ENCODE assay signal across 13 cellular contexts in the genomic region with DNA sequence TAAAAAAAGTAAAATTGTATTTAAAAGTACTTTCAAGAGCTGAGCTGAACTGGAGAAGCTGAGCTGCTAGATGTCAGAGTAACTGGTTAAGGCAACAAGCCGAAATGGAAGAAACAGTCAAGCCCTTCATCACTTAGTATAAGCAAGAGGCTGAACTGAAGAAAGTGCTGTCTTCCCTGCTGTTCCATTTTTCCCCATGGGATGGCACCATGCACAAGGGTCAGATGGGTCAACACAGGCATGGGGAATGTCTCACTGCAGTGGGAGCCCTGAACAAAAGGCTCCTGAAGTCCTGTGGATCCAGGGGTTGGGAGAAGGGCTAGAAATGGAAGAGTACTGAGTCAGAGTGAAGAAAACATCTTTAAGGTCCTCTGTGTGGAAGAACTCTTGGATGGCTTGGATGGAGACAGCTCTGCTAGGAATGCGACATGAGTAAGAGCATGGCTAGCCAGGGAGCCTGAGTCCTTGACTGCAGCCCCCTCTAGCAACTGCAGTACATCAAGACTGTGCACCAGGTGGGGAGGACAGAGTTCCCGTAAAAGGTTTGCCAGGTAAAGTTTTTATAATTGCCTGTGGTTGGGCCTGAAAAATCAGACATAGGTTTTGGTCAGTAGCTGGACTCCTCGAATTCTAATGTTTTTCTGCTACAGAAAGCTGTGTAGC.
DNase-seq lines count a peak whose midpoint lies in the region; ATAC-seq and TF ChIP-seq lines count a peak whose summit lies in the region.
"Had no signal": no experiment of that assay in that cellular context is flagged by ENCODE, and none has a peak within 500 bp of the region (broad histone marks: within the 10 kb centered on the region; RNA-seq: fewer than 3 reads in every experiment).

No MANE protein-coding gene starts in this region.

- POLR2A ChIA-PET in WTC11 (lab: Charles Lee), result no interaction called here

- peaks cover 0 to 11% (median 0%) of the 10 kb centered on the region in 11 donors for H3K9me3 ChIP-seq in heart right ventricle
- H3K9me3 ChIP-seq: BLaER1 had no signal

- H3K27ac ChIP-seq in heart right ventricle (no peak overlapping the region), caudate nucleus (ENCODE audit: low read depth, low read length) (no peak overlapping the region)
- H3K27ac ChIP-seq: BLaER1, dorsolateral prefrontal cortex had no signal

- no peaks in the 10 kb centered on the region for H3K4me1 ChIP-seq in heart right ventricle
- H3K4me1 ChIP-seq: BLaER1 had no signal

- no peak overlapping the region for H3K4me3 ChIP-seq in heart right ventricle
- H3K4me3 ChIP-seq: BLaER1, dorsolateral prefrontal cortex had no signal

- no peaks in the 10 kb centered on the region; the same call in 1 of the 2 replicates for H3K27me3 Mint-ChIP-seq in WTC11 (ENCODE audit: low read depth)

- DNase-seq in COLO829 (ENCODE audit: low spot score), result peak; percentile 48
- DNase-seq in HT1080 (ENCODE audit: low read depth), result peak; percentile 56
- DNase-seq in WTC11 (ENCODE audit: low spot score), result peak; percentile 80
- DNase-seq in iPS-NIHi7 (ENCODE audit: extremely low spot score), result peak; percentile 74
- no peak for DNase-seq in heart right ventricle
- no peak for DNase-seq in caudate nucleus (lab: John Stamatoyannopoulos, UW)
- DNase-seq: activated CD4-positive, CD25-positive, alpha-beta regulatory T cell treated with anti-CD3 and anti-CD28 coated beads, Interleukin-2, amount 50 U/mL, for 72 hours; dorsolateral prefrontal cortex; naive B cell; NCI-H2081 had no signal

- H3K4me1 Mint-ChIP-seq in WTC11, result peaks cover 11% of the 10 kb centered on the region
- H3K4me1 Mint-ChIP-seq: naive B cell had no signal

- H3K36me3 ChIP-seq in heart right ventricle, result no peaks in the 10 kb centered on the region
- H3K36me3 ChIP-seq: BLaER1 had no signal

- H3K4me3 Mint-ChIP-seq in WTC11, result no peak overlapping the region
- H3K4me3 Mint-ChIP-seq: naive B cell had no signal

- peak; percentile 99 for ATAC-seq in WTC11
- ATAC-seq in GM21526 (IDR thresholded peaks at IDR 0.05; ENCODE audit: low FRiP score, unreplicated experiment), result no peak
- ATAC-seq in heart right ventricle, result no peak
- ATAC-seq in HG03354 (IDR thresholded peaks at IDR 0.05; ENCODE audit: poor library complexity, severe bottlenecking, unreplicated experiment), result no peak

- no peak overlapping the region for H3K27ac Mint-ChIP-seq in WTC11
- H3K27ac Mint-ChIP-seq: naive B cell had no signal

- CTCF ChIA-PET in WTC11 (lab: Charles Lee), result interaction anchor here (0.8 to 1.1 kb wide), 2 partner anchors 116 to 163 kb away, joined by 4 read pairs; no protein-coding TSS in a partner anchor

- H3K36me3 Mint-ChIP-seq in WTC11, result peaks cover 15% of the 10 kb centered on the region

- no peaks in the 10 kb centered on the region for H3K27me3 ChIP-seq in heart right ventricle
- H3K27me3 ChIP-seq: BLaER1, dorsolateral prefrontal cortex had no signal

- H3K9me3 Mint-ChIP-seq in WTC11, result peaks cover 17% of the 10 kb centered on the region

- WGBS in heart right ventricle, 2 donors, result 80 to 83% methylated on average over 4 of the region's 4 CpGs

- TF ChIP-seq CTCF in WTC11 (IDR thresholded peaks at IDR 0.05), result peak; percentile 48
- no peak for TF ChIP-seq CTCF in heart right ventricle (IDR thresholded peaks at IDR 0.05)

- intact Hi-C loops in heart right ventricle (cut with DNase I), result no loop called here

TF ChIP-seq in WTC11, 78 proteins besides CTCF, POLR2A, EP300 and RAD21:
- TF ChIP-seq, protein P1, sequence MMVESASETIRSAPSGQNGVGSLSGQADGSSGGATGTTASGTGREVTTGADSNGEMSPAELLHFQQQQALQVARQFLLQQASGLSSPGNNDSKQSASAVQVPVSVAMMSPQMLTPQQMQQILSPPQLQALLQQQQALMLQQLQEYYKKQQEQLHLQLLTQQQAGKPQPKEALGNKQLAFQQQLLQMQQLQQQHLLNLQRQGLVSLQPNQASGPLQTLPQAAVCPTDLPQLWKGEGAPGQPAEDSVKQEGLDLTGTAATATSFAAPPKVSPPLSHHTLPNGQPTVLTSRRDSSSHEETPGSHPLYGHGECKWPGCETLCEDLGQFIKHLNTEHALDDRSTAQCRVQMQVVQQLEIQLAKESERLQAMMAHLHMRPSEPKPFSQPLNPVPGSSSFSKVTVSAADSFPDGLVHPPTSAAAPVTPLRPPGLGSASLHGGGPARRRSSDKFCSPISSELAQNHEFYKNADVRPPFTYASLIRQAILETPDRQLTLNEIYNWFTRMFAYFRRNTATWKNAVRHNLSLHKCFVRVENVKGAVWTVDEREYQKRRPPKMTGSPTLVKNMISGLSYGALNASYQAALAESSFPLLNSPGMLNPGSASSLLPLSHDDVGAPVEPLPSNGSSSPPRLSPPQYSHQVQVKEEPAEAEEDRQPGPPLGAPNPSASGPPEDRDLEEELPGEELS (CRISPR knock-in tag; IDR thresholded peaks at IDR 0.05), result no peak
- TF ChIP-seq, protein P2, sequence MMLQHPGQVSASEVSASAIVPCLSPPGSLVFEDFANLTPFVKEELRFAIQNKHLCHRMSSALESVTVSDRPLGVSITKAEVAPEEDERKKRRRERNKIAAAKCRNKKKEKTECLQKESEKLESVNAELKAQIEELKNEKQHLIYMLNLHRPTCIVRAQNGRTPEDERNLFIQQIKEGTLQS (CRISPR knock-in tag; conservative IDR thresholded peaks at IDR 0.05), result no peak
- no peak for TF ChIP-seq NR2C2 (CRISPR knock-in tag; IDR thresholded peaks at IDR 0.05)
- no peak for TF ChIP-seq NFATC4 (CRISPR knock-in tag; IDR thresholded peaks at IDR 0.05)
- no peak for TF ChIP-seq SP1 (CRISPR knock-in tag; conservative IDR thresholded peaks at IDR 0.05)
- TF ChIP-seq, protein P3, sequence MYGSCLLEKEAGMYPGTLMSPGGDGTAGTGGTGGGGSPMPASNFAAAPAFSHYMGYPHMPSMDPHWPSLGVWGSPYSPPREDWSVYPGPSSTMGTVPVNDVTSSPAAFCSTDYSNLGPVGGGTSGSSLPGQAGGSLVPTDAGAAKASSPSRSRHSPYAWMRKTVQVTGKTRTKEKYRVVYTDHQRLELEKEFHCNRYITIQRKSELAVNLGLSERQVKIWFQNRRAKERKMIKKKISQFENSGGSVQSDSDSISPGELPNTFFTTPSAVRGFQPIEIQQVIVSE (CRISPR knock-in tag; IDR thresholded peaks at IDR 0.05; ENCODE audit: borderline replicate concordance), result no peak
- no peak for TF ChIP-seq PRRX2 (CRISPR knock-in tag; IDR thresholded peaks at IDR 0.05)

Comparison
In these comparisons a context has a peak if more than half of its experiments do, and no peak if none do; other contexts are left out.
1. DNase-seq: peak in COLO829 (single experiment), HT1080 (single experiment), WTC11 (single experiment) and iPS-NIHi7 (single experiment); none in heart right ventricle (0 of 2) and caudate nucleus (0 of 61).